In genomic region chr12:109880049-109880931, GRCh38 we compare ENCODE assay signal across 8 cellular contexts. TPM values are rescaled to one million over a fixed set of nuclear protein-coding genes. Genes with fewer than 3 reads are reported as not detected.
DNase-seq lines count a peak whose midpoint lies in the region; ATAC-seq, FAIRE-seq and TF ChIP-seq lines count a peak whose summit lies in the region.

Gene GLTP, minus strand, starts transcription at chr12:109880541. Its CDS starts 167 bp downstream, at chr12:109880374.

- DNase-seq in NCI-H2196 treated with DMSO at 0.1 percent for 48 hours (lab: John Stamatoyannopoulos, UW; ENCODE audit: unreplicated experiment) (peak; percentile 78), keratinocyte (ENCODE audit: low read depth, low spot score) (no peak)
- peak; percentile 82 for DNase-seq in activated CD4-positive, CD25-positive, alpha-beta regulatory T cell treated with anti-CD3 and anti-CD28 coated beads, Interleukin-2, amount 50 U/mL, for 16 hours (ENCODE audit: low read depth, low spot score)
- peak; percentile 80 to 86 for DNase-seq in central memory CD8-positive, alpha-beta T cell (ENCODE audit: low spot score in 2 of 2)
- peak; percentile 86 to 88 for DNase-seq in stimulated activated CD4-positive, alpha-beta T cell treated with anti-CD3 and anti-CD28 coated beads, Interleukin-15, amount 100 ng/mL, for 1 hour (ENCODE audit: low read depth in 1 of 2, low spot score in 1 of 2)

- H3K36me3 ChIP-seq in ACC112 (ENCODE audit: insufficient read depth, low read length): no peaks in the 10 kb centered on the region
- H3K36me3 ChIP-seq in keratinocyte (ENCODE audit: control insufficient read depth in 2 of 2, extremely low read depth in 1 of 2, insufficient read depth in 2 of 2, low read length in 2 of 2): no peaks in the 10 kb centered on the region

- H3K79me2 ChIP-seq in ACC112 (ENCODE audit: control insufficient read depth, insufficient read depth, low read length, unreplicated experiment) (peaks cover 44% of the 10 kb centered on the region), keratinocyte (ENCODE audit: control insufficient read depth, insufficient read depth, low read length) (peaks cover 29% of the 10 kb centered on the region)

- H4K20me1 ChIP-seq in keratinocyte (ENCODE audit: control insufficient read depth, extremely low read depth, insufficient read depth, low read length): peaks cover 4% of the 10 kb centered on the region

- no peaks in the 10 kb centered on the region for H3K36me3 Mint-ChIP-seq in central memory CD8-positive, alpha-beta T cell (ENCODE audit: insufficient read depth)

- H3K27me3 ChIP-seq in ACC112 (ENCODE audit: insufficient read depth, low read length): no peaks in the 10 kb centered on the region
- no peaks in the 10 kb centered on the region for H3K27me3 ChIP-seq in keratinocyte (ENCODE audit: control insufficient read depth, extremely low read depth, insufficient read depth, low read length)

- H3K27me3 Mint-ChIP-seq in central memory CD8-positive, alpha-beta T cell: no peaks in the 10 kb centered on the region

- H3K4me1 Mint-ChIP-seq in central memory CD8-positive, alpha-beta T cell: peaks cover 56% of the 10 kb centered on the region

- dilution Hi-C loops in keratinocyte (cut with MboI; ENCODE audit: extremely low pct_ligation_motif_present, low sequenced_read_pairs): no loop called here

- peak within 1 kb of the TSS; percentile 97 for H3K4me3 Mint-ChIP-seq in central memory CD8-positive, alpha-beta T cell

- no peak for FAIRE-seq in keratinocyte (lab: Jason Lieb, UNC)

- peaks cover 33% of the 10 kb centered on the region for H3K4me1 ChIP-seq in ACC112 (ENCODE audit: control insufficient read depth, insufficient read depth, low read length, unreplicated experiment)
- H3K4me1 ChIP-seq in keratinocyte (ENCODE audit: control insufficient read depth, extremely low read depth, insufficient read depth, low read length): peaks cover 47% of the 10 kb centered on the region

- ATAC-seq in GM18861 (IDR thresholded peaks at IDR 0.05; ENCODE audit: unreplicated experiment) (peak; percentile 92), HG03097 (IDR thresholded peaks at IDR 0.05; ENCODE audit: low FRiP score, unreplicated experiment) (peak; percentile 91)
- peak; percentile 96 for ATAC-seq in central memory CD8-positive, alpha-beta T cell (replicated peaks; ENCODE audit: extremely low read depth, poor library complexity, severe bottlenecking)

- peak within 1 kb of the TSS; percentile 77 for H3K9ac ChIP-seq in keratinocyte (ENCODE audit: control insufficient read depth, extremely low read depth, insufficient read depth, low read length)

- peaks cover 3% of the 10 kb centered on the region for H3K9me1 ChIP-seq in keratinocyte (ENCODE audit: control insufficient read depth, extremely low read depth, insufficient read depth, low read length)

- no peaks in the 10 kb centered on the region for H3K9me3 ChIP-seq in keratinocyte (ENCODE audit: control insufficient read depth, low read depth, low read length)

- H3K9me3 Mint-ChIP-seq in central memory CD8-positive, alpha-beta T cell: no peaks in the 10 kb centered on the region

- H3K27ac ChIP-seq in ACC112 (ENCODE audit: low read depth, low read length): peak within 1 kb of the TSS; percentile 27
- peak within 1 kb of the TSS; percentile 74 for H3K27ac ChIP-seq in keratinocyte (ENCODE audit: control insufficient read depth, insufficient read depth, low read length)

- H3K4me2 ChIP-seq in keratinocyte (ENCODE audit: control insufficient read depth, extremely low read depth, insufficient read depth, low read depth, low read length): peak within 1 kb of the TSS; percentile 98

- peak within 1 kb of the TSS; percentile 93 for H3K27ac Mint-ChIP-seq in central memory CD8-positive, alpha-beta T cell (ENCODE audit: low read depth)

- H3K4me3 ChIP-seq in ACC112 (ENCODE audit: low read depth, low read length) (peak within 1 kb of the TSS; percentile 94), keratinocyte (ENCODE audit: control insufficient read depth in 2 of 3, extremely low read depth in 1 of 3, insufficient read depth in 2 of 3, low read depth in 1 of 3, low read length in 3 of 3) (peak within 1 kb of the TSS; percentile 79 to 95 (median 93))

- peak in 1 of 3 experiments; percentile 79 for TF ChIP-seq CTCF in keratinocyte (optimal IDR thresholded peaks at IDR 0.05 in 1 of 3, IDR thresholded peaks at IDR 0.05 in 1 of 3, conservative IDR thresholded peaks at IDR 0.05 in 1 of 3; ENCODE audit: extremely low read depth in 1 of 3, insufficient read depth in 2 of 3, low read length in 3 of 3)

- peak within 1 kb of the TSS; percentile 93 for H2AFZ ChIP-seq in ACC112 (ENCODE audit: low read length, unreplicated experiment)
- H2AFZ ChIP-seq in keratinocyte (ENCODE audit: control insufficient read depth, low read length): peak within 1 kb of the TSS; percentile 86

RNA-seq across cellular contexts. Expression of gene GLTP, which starts in this region (rescaled TPM):
- 54.6 to 73.7 TPM (median 66.9 TPM) in 3 replicates for polyA plus RNA-seq in keratinocyte
- polyA plus RNA-seq in keratinocyte (2011; ENCODE audit: low read depth): 423 TPM
- polyA plus RNA-seq in keratinocyte (2011; cell fraction: cytosol; rRNA removed): 81.7 and 87.6 TPM in 2 replicates
- 41.8 and 43.0 TPM in 2 replicates for polyA plus RNA-seq in keratinocyte (2011; cell fraction: nucleus; rRNA removed)
- 58.9 and 522 TPM in 2 replicates for polyA plus RNA-seq in keratinocyte (2012; ENCODE audit: low replicate concordance)
- 94.5 to 199 TPM (median 154 TPM) in 3 replicates for polyA minus RNA-seq in keratinocyte
- 149 TPM for polyA minus RNA-seq in keratinocyte (2011; cell fraction: cytosol; rRNA and poly(A)+ RNA removed)
- 19.4 and 20.9 TPM in 2 replicates for polyA minus RNA-seq in keratinocyte (2011; cell fraction: nucleus; rRNA and poly(A)+ RNA removed)
